24 cellular contexts compared by ENCODE assay signal in genomic region chr10:923844-924523, GRCh38. TPM values are rescaled to one million over a fixed set of nuclear protein-coding genes. Genes with fewer than 3 reads are reported as not detected.
DNase-seq lines count a peak whose midpoint lies in the region; ATAC-seq, FAIRE-seq and TF ChIP-seq lines count a peak whose summit lies in the region.
"Had no signal": no experiment of that assay in that cellular context is flagged by ENCODE, and none has a peak within 500 bp of the region (broad histone marks: within the 10 kb centered on the region; RNA-seq: fewer than 3 reads in every experiment).

No MANE protein-coding gene starts in this region.

- no peak overlapping the region for H3K23ac ChIP-seq in H9 (ENCODE audit: insufficient read length, low read depth, low read length)
- H3K23ac ChIP-seq in trophoblast cell (ENCODE audit: low read length), result no peak overlapping the region

- H2BK5ac ChIP-seq in H9 (ENCODE audit: insufficient read length, low read length) (no peak overlapping the region), trophoblast cell (ENCODE audit: low read depth, low read length, poor library complexity) (no peak overlapping the region)

- in situ Hi-C loops in K562 (cut with MboI), result no loop called here

- no peak overlapping the region for H2BK12ac ChIP-seq in H9 (ENCODE audit: insufficient read length, low read depth, low read length)
- no peak overlapping the region for H2BK12ac ChIP-seq in trophoblast cell (ENCODE audit: low read length)

- peaks cover 68% of the 10 kb centered on the region for H3K4me1 Mint-ChIP-seq in activated T-cell treated with anti-CD3 and anti-CD28 coated beads, Interleukin-2, amount 50 U/mL, for 24 hours (ENCODE audit: low read depth)
- H3K4me1 Mint-ChIP-seq in H9, result peaks cover 24 to 33% of the 10 kb centered on the region in 2 experiments

- H3K27me3 ChIP-seq in H9 (ENCODE audit: insufficient read depth, low read length) (no peaks in the 10 kb centered on the region), K562 (ENCODE audit: control insufficient read depth in 2 of 2, insufficient read depth in 2 of 2, low read length in 2 of 2) (no peaks in the 10 kb centered on the region), trophoblast cell (ENCODE audit: insufficient read depth, low read length) (no peaks in the 10 kb centered on the region), WERI-Rb-1 (ENCODE audit: insufficient read depth, low read depth, severe bottlenecking) (no peaks in the 10 kb centered on the region)
- H3K27me3 ChIP-seq: body of pancreas, MG63, ovary, upper lobe of left lung had no signal

- TF ChIP-seq RAD21 in K562 (CRISPR knock-in tag; conservative IDR thresholded peaks at IDR 0.05 in 1 of 2, IDR thresholded peaks at IDR 0.05 in 1 of 2), result no peak

- H3K4me3 Mint-ChIP-seq in activated T-cell treated with anti-CD3 and anti-CD28 coated beads, Interleukin-2, amount 50 U/mL, for 24 hours, result no peak overlapping the region
- H3K4me3 Mint-ChIP-seq in H9, result no peak overlapping the region
- H3K4me3 Mint-ChIP-seq: HFFc6, nephron had no signal

- no peaks in the 10 kb centered on the region for H3K27me3 Mint-ChIP-seq in activated T-cell treated with anti-CD3 and anti-CD28 coated beads, Interleukin-2, amount 50 U/mL, for 24 hours
- no peaks in the 10 kb centered on the region for H3K27me3 Mint-ChIP-seq in H9 (ENCODE audit: low read depth)

- intact Hi-C loops in K562 (cut with micrococcal nuclease), result no loop called here

- CTCF ChIA-PET in K562 (lab: Yijun Ruan, JAX; ENCODE audit: low intra/inter-chr PET ratio), result no interaction called here

- H3K4me1 ChIP-seq in H9 (ENCODE audit: insufficient read depth, low read length), result no peaks in the 10 kb centered on the region; the same call in 1 of the 2 replicates
- peaks cover 10 to 19% of the 10 kb centered on the region in 2 experiments; a peak in 3 of 5 replicates for H3K4me1 ChIP-seq in K562 (replicated peaks in 1 of 2; ENCODE audit: control insufficient read depth in 2 of 2, insufficient read depth in 2 of 2, low read length in 2 of 2)
- H3K4me1 ChIP-seq in trophoblast cell (ENCODE audit: control insufficient read depth in 1 of 2, insufficient read depth in 2 of 2, low read length in 2 of 2), result peaks cover 4 to 6% of the 10 kb centered on the region in 2 experiments

- no peaks in the 10 kb centered on the region for H3K23me2 ChIP-seq in H9 (ENCODE audit: insufficient read length, low read depth, low read length, poor library complexity, severe bottlenecking)

- no peak overlapping the region for H2BK20ac ChIP-seq in H9 (ENCODE audit: low read depth, low read length, poor library complexity, severe bottlenecking)

- H3K9me3 Mint-ChIP-seq in activated T-cell treated with anti-CD3 and anti-CD28 coated beads, Interleukin-2, amount 50 U/mL, for 24 hours, result no peaks in the 10 kb centered on the region
- no peaks in the 10 kb centered on the region for H3K9me3 Mint-ChIP-seq in H9
- H3K9me3 Mint-ChIP-seq: HFFc6, nephron had no signal

- H4K91ac ChIP-seq in H9 (ENCODE audit: insufficient read length, low read depth, low read length) (no peak overlapping the region), trophoblast cell (ENCODE audit: low read depth, low read length) (no peak overlapping the region)

- no peak for TF ChIP-seq POLR2A in K562 (conservative IDR thresholded peaks at IDR 0.05)

- H2AK5ac ChIP-seq in H9 (ENCODE audit: insufficient read length, low read length) (no peak overlapping the region), trophoblast cell (ENCODE audit: low read length) (no peak overlapping the region)

- H2BK120ac ChIP-seq in H9 (ENCODE audit: low read depth, low read length, poor library complexity, severe bottlenecking), result no peak overlapping the region
- H2BK120ac ChIP-seq in trophoblast cell (ENCODE audit: insufficient read depth, low read length, poor library complexity), result no peak overlapping the region

- no peak for ATAC-seq in K562
- ATAC-seq: body of pancreas, PC-3 had no signal

- H3K27ac ChIP-seq in H9 (ENCODE audit: insufficient read length, low read depth, low read length), result no peak overlapping the region
- no peak overlapping the region for H3K27ac ChIP-seq in K562 (ENCODE audit: extremely low read depth, low read depth, low read length)
- no peak overlapping the region for H3K27ac ChIP-seq in trophoblast cell (ENCODE audit: low read depth, low read length)
- no peak overlapping the region for H3K27ac ChIP-seq in WERI-Rb-1
- H3K27ac ChIP-seq: A549, body of pancreas, ovary, upper lobe of left lung had no signal

- H3K4me3 ChIP-seq in K562 (no peak overlapping the region), trophoblast cell (ENCODE audit: low read depth, low read length) (no peak overlapping the region), WERI-Rb-1 (ENCODE audit: low read depth, low read length) (no peak overlapping the region)
- H3K4me3 ChIP-seq: A549, body of pancreas, MG63, ovary, upper lobe of left lung had no signal

- no peak for TF ChIP-seq EP300 in K562 (IDR thresholded peaks at IDR 0.05; ENCODE audit: low read length)

- no peak overlapping the region for H3K18ac ChIP-seq in H9 (ENCODE audit: insufficient read length, low read depth, low read length)
- no peak overlapping the region for H3K18ac ChIP-seq in trophoblast cell (ENCODE audit: low read length)

- no peak overlapping the region for H3K56ac ChIP-seq in H9 (ENCODE audit: insufficient read length, low read depth, low read length)

- H3K14ac ChIP-seq in H9 (ENCODE audit: insufficient read depth, low read length) (no peak overlapping the region), trophoblast cell (ENCODE audit: low read length) (no peak overlapping the region)

- H3K9ac ChIP-seq in H9 (ENCODE audit: extremely low read depth, insufficient read length, low read length), result no peak overlapping the region
- no peak overlapping the region for H3K9ac ChIP-seq in K562 (ENCODE audit: insufficient read depth in 1 of 2, low read depth in 2 of 2, low read length in 2 of 2)
- H3K9ac ChIP-seq in trophoblast cell (ENCODE audit: low read length), result no peak overlapping the region

- no peak overlapping the region for H2BK15ac ChIP-seq in H9 (ENCODE audit: low read depth, low read length)

- peaks cover 76% of the 10 kb centered on the region for H3K36me3 ChIP-seq in K562 (ENCODE audit: control insufficient read depth, insufficient read depth, low read length)
- H3K36me3 ChIP-seq in trophoblast cell (ENCODE audit: control insufficient read depth in 1 of 2, insufficient read depth in 2 of 2, low read length in 2 of 2), result peaks cover 15% of the 10 kb centered on the region in 2 experiments
- no peaks in the 10 kb centered on the region for H3K36me3 ChIP-seq in WERI-Rb-1
- H3K36me3 ChIP-seq: ovary had no signal

- peaks cover 82% of the 10 kb centered on the region for H3K36me3 Mint-ChIP-seq in activated T-cell treated with anti-CD3 and anti-CD28 coated beads, Interleukin-2, amount 50 U/mL, for 24 hours (ENCODE audit: low read depth)
- peaks cover 12 to 27% (median 21%) of the 10 kb centered on the region in 3 experiments; a peak in 6 of 7 replicates for H3K36me3 Mint-ChIP-seq in H9 (ENCODE audit: insufficient read depth in 1 of 3, low read depth in 3 of 3)

- H4K5ac ChIP-seq in H9 (ENCODE audit: insufficient read length, low read depth, low read length), result no peak overlapping the region

- no peak for FAIRE-seq in K562 (lab: Jason Lieb, UNC)
- FAIRE-seq: A549 had no signal

- no CpG with 5 or more reads among the region's 8 CpGs for WGBS in H9 (ENCODE audit: extremely low coverage, insufficient read length, low lambda C conversion rate)
- WGBS in K562 (ENCODE audit: insufficient coverage, low coverage, missing lambda C conversion rate), result 71% methylated on average over 8 of the region's 8 CpGs
- WGBS in trophoblast cell (ENCODE audit: extremely low coverage, insufficient coverage, insufficient read length), result no CpG with 5 or more reads among the region's 8 CpGs

- no TSS peak for BruUV-seq in K562 (replicated peaks; lab: Mats Ljungman, UMichigan)

- H4K20me1 ChIP-seq in H9 (ENCODE audit: control insufficient read depth, insufficient read depth, insufficient read length), result no peaks in the 10 kb centered on the region
- peaks cover 52% of the 10 kb centered on the region for H4K20me1 ChIP-seq in K562 (replicated peaks; ENCODE audit: control insufficient read depth, insufficient read depth, low read length)

- no peak overlapping the region for H3T11ph ChIP-seq in H9 (ENCODE audit: low read length)

- no peak for DNase-seq in activated T-cell treated with anti-CD3 and anti-CD28 coated beads, Interleukin-2, amount 50 U/mL, for 24 hours
- no peak for DNase-seq in activated T-cell treated with anti-CD3 and anti-CD28 coated beads, Interleukin-2, amount 50 U/mL, for 48 hours
- no peak for DNase-seq in H9
- no peak for DNase-seq in K562 (ENCODE audit: extremely low read depth in 1 of 4, low spot score in 3 of 4)
- DNase-seq in trophoblast cell, result no peak
- DNase-seq in WERI-Rb-1, result no peak
- no peak for DNase-seq in NCI-H2227 treated with DMSO at 0.1 percent for 48 hours (lab: John Stamatoyannopoulos, UW)
- no peak for DNase-seq in dedifferentiated amniotic fluid mesenchymal stem cell (ENCODE audit: extremely low spot score)
- DNase-seq: activated CD4-positive, alpha-beta T cell treated with anti-CD3 and anti-CD28 coated beads for 1 hour; body of pancreas; COR-L47; DND-41; effector CD4-positive, alpha-beta T cell; foreskin melanocyte; HFFc6; MG63; NCI-H1436; NCI-H524; ovary; PC-3; SHP77; upper lobe of left lung had no signal

- H3K79me2 ChIP-seq in H9 (ENCODE audit: insufficient read depth, low read length), result peaks cover 77% of the 10 kb centered on the region
- peaks cover 100% of the 10 kb centered on the region for H3K79me2 ChIP-seq in K562 (ENCODE audit: control insufficient read depth, insufficient read depth, low read length)
- peaks cover 36% of the 10 kb centered on the region for H3K79me2 ChIP-seq in trophoblast cell (ENCODE audit: control insufficient read depth, insufficient read depth, low read length, poor library complexity)

- H3K9me3 ChIP-seq in H9 (ENCODE audit: control insufficient read depth, low read depth, low read length) (no peaks in the 10 kb centered on the region), K562 (replicated peaks; ENCODE audit: control insufficient read depth, insufficient read depth, low read depth, low read length) (no peaks in the 10 kb centered on the region), trophoblast cell (ENCODE audit: insufficient read depth, low read depth, low read length) (no peaks in the 10 kb centered on the region), WERI-Rb-1 (ENCODE audit: severe bottlenecking) (no peaks in the 10 kb centered on the region)
- H3K9me3 ChIP-seq: A549, body of pancreas, MG63, ovary, upper lobe of left lung had no signal

- H2AFZ ChIP-seq in H9 (ENCODE audit: low read length) (no peak overlapping the region), K562 (ENCODE audit: low read depth, low read length) (no peak overlapping the region), trophoblast cell (ENCODE audit: insufficient read depth, low read length, poor library complexity) (no peak overlapping the region)

- peaks cover 4% of the 10 kb centered on the region for H3K9me1 ChIP-seq in K562 (ENCODE audit: control insufficient read depth, insufficient read depth, low read length)

- no peak overlapping the region for H4K8ac ChIP-seq in H9 (replicated peaks; ENCODE audit: insufficient read length, low read depth, low read length)
- H4K8ac ChIP-seq in trophoblast cell (ENCODE audit: low read depth, low read length), result no peak overlapping the region

- H3K79me1 ChIP-seq in H9 (ENCODE audit: insufficient read depth, low read depth, low read length, poor library complexity, severe bottlenecking) (peaks cover 14% of the 10 kb centered on the region), trophoblast cell (ENCODE audit: low read length) (no peaks in the 10 kb centered on the region)

- TF ChIP-seq CTCF in H9 (conservative IDR thresholded peaks at IDR 0.05) (no peak), K562 (IDR thresholded peaks at IDR 0.05 in 2 of 3, conservative IDR thresholded peaks at IDR 0.05 in 1 of 3; ENCODE audit: insufficient read depth in 2 of 3, low read depth in 1 of 3, low read length in 3 of 3) (no peak), WERI-Rb-1 (IDR thresholded peaks at IDR 0.05; ENCODE audit: low read depth, low read length) (no peak)

- H3K4me2 ChIP-seq in H9 (ENCODE audit: insufficient read depth, insufficient read length, low read length) (no peak overlapping the region), K562 (ENCODE audit: insufficient read depth, low read length) (no peak overlapping the region), trophoblast cell (ENCODE audit: low read length) (no peak overlapping the region)
- H3K4me2 ChIP-seq: A549 had no signal

- POLR2A ChIA-PET in K562 (lab: Yijun Ruan, JAX), result interaction anchor here (0.6 to 1.2 kb wide), 4 partner anchors 9 to 720 kb away, joined by 3 to 4 read pairs (median 4); no protein-coding TSS in a partner anchor

- H3K4ac ChIP-seq in H9 (ENCODE audit: low read depth, low read length) (no peak overlapping the region), trophoblast cell (ENCODE audit: low read depth, low read length) (peak overlapping the region; percentile 98)

- H4K12ac ChIP-seq in trophoblast cell (ENCODE audit: low read depth, low read length), result no peak overlapping the region

- peak overlapping the region; percentile 37 for H3K27ac Mint-ChIP-seq in activated T-cell treated with anti-CD3 and anti-CD28 coated beads, Interleukin-2, amount 50 U/mL, for 24 hours
- peak overlapping the region in 2 of 3 experiments; percentile 24 to 31; a peak in 3 of 7 replicates for H3K27ac Mint-ChIP-seq in H9

RNA-seq across cellular contexts. Expression of gene LARP4B, which starts 7.5 kb away (rescaled TPM):
- total RNA-seq in H9 (2021) (88.9 and 92.8 TPM in 2 replicates), K562 (2014; rRNA removed) (48.4 and 61.7 TPM in 2 replicates), K562 (2014; rRNA removed; fragmentation: Illumina TruSeq; extraction: Trizol) (28.3 and 28.6 TPM in 2 replicates), K562 (2015; rRNA removed; fragmentation: Illumina TruSeq; extraction: Trizol) (37.3 and 39.0 TPM in 2 replicates), K562 (2021) (128 and 130 TPM in 2 replicates)
- total RNA-seq in K562 (2011; cell fraction: chromatin; rRNA removed; ENCODE audit: low replicate concordance), result 210 and 214 TPM in 2 replicates
- total RNA-seq in K562 (2011; cell fraction: nucleolus; rRNA removed), result 107 and 116 TPM in 2 replicates
- 149 and 184 TPM in 2 replicates for total RNA-seq in K562 (2011; cell fraction: nucleoplasm; rRNA removed)
- polyA plus RNA-seq in K562 (2011; rRNA removed) (63.1 and 64.1 TPM in 2 replicates), K562 (2014; fragmentation: Illumina TruSeq; extraction: Trizol) (38.5 and 44.0 TPM in 2 replicates), K562 (2014; fragmentation: Nextera tagmentation; extraction: Ambion mirVana) (10 to 100 TPM; 11.8 to 21.0 TPM), K562 (2014; rRNA removed) (42.6 and 46.6 TPM in 2 replicates)
- polyA plus RNA-seq in K562 (2011; cell fraction: cytosol; rRNA removed), result 38.4 and 38.9 TPM in 2 replicates
- polyA plus RNA-seq in K562 (2011; cell fraction: nucleus; rRNA removed), result 106 and 107 TPM in 2 replicates
- 21.5 and 41.5 TPM in 2 replicates for polyA plus RNA-seq in K562 (2012)
- 95.3 and 108 TPM in 2 replicates for polyA minus RNA-seq in K562 (2011; rRNA and poly(A)+ RNA removed)
- 55.8 and 69.2 TPM in 2 replicates for polyA minus RNA-seq in K562 (2011; cell fraction: cytosol; rRNA and poly(A)+ RNA removed)
- polyA minus RNA-seq in K562 (2011; cell fraction: nucleus; rRNA and poly(A)+ RNA removed), result 70.0 and 104 TPM in 2 replicates
- 36.4 and 38.8 TPM in 2 replicates for polyA plus RNA-seq in trophoblast cell (2013)
